ENCODE assay signal across 22 cellular contexts in genomic region chr9:87581949-87582637, GRCh38.
DNase-seq lines count a peak whose midpoint lies in the region; ATAC-seq, FAIRE-seq and TF ChIP-seq lines count a peak whose summit lies in the region.
"Had no signal": no experiment of that assay in that cellular context is flagged by ENCODE, and none has a peak within 500 bp of the region (broad histone marks: within the 10 kb centered on the region; RNA-seq: fewer than 3 reads in every experiment).

No MANE protein-coding gene starts in this region.

- intact Hi-C loops in left lung (cut with DNase I) (no loop called here), transverse colon (cut with DNase I; ENCODE audit: low total_unique reads) (no loop called here)

- 80 to 83% methylated on average over 8 to 10 of the region's 10 CpGs for WGBS in transverse colon (ENCODE audit: low coverage in 1 of 2), 2 donors

- H3K36me3 Mint-ChIP-seq in osteocyte (ENCODE audit: unreplicated experiment) = peaks cover 13% of the 10 kb centered on the region
- H3K36me3 Mint-ChIP-seq: CD4-positive, CD25-positive, alpha-beta regulatory T cell had no signal

- in situ Hi-C loops in transverse colon (cut with MboI; ENCODE audit: low pct_ligation_motif_present in 1 of 4, low pct_unique_long_range_greater_than_20kb in 1 of 4, low sequenced_read_pairs in 3 of 4) = no loop called here

- TF ChIP-seq CTCF in bronchial epithelial cell (IDR thresholded peaks at IDR 0.05; ENCODE audit: insufficient read depth, low read length, severe bottlenecking) = no peak
- TF ChIP-seq CTCF in left lung (IDR thresholded peaks at IDR 0.05) = no peak
- no peak for TF ChIP-seq CTCF in osteocyte (IDR thresholded peaks at IDR 0.05)
- no peak for TF ChIP-seq CTCF in transverse colon (IDR thresholded peaks at IDR 0.05)

- peak; percentile 52 for ATAC-seq in left lung
- ATAC-seq: GM23338; stimulated activated naive CD8-positive, alpha-beta T cell treated with anti-CD3 and anti-CD28 coated beads, Interleukin-15, amount 100 ng/mL, for 72 hours had no signal

- no peak overlapping the region for H3K4me3 ChIP-seq in bronchial epithelial cell (ENCODE audit: low read depth, low read length)
- H3K4me3 ChIP-seq in left lung = no peak overlapping the region
- H3K4me3 ChIP-seq in transverse colon = no peak overlapping the region
- H3K4me3 ChIP-seq: GM23338 had no signal

- H3K4me1 ChIP-seq in left lung (peaks cover 13 to 40% of the 10 kb centered on the region in 2 donors), transverse colon (peaks cover 0 to 34% (median 13%) of the 10 kb centered on the region in 4 donors)

- H3K9me3 ChIP-seq in left lung (no peaks in the 10 kb centered on the region), transverse colon (no peaks in the 10 kb centered on the region)
- H3K9me3 ChIP-seq: neutrophil had no signal

- FAIRE-seq in bronchial epithelial cell (lab: Jason Lieb, UNC) = peak; percentile 68

- no peak for TF ChIP-seq POLR2A in transverse colon (IDR thresholded peaks at IDR 0.05)

- TF ChIP-seq EP300 in transverse colon (IDR thresholded peaks at IDR 0.05; ENCODE audit: low read depth) = no peak

- no peak for DNase-seq in bronchial epithelial cell (ENCODE audit: low read depth)
- no peak for DNase-seq in left lung
- DNase-seq in osteocyte (ENCODE audit: extremely low spot score, unreplicated experiment) = no peak
- DNase-seq in transverse colon = no peak
- no peak for DNase-seq in HuH-7 (ENCODE audit: low spot score)
- no peak for DNase-seq in T-helper 1 cell
- no peak for DNase-seq in superior temporal gyrus (ENCODE audit: extremely low spot score)
- DNase-seq: activated CD4-positive, CD25-positive, alpha-beta regulatory T cell treated with anti-CD3 and anti-CD28 coated beads, Interleukin-2, amount 50 U/mL, for 72 hours; activated naive CD4-positive, alpha-beta T cell treated with Interleukin-2 at 50 U/mL for 16 hours; activated T-cell treated with anti-CD3 and anti-CD28 coated beads, Interleukin-2, amount 50 U/mL, for 1 hour; anterior cingulate cortex; CD4-positive, CD25-positive, alpha-beta regulatory T cell; effector memory CD4-positive, alpha-beta T cell; NCI-H1092 treated with DMSO at 0.1 percent for 48 hours; NCI-H2029 treated with DMSO at 0.1 percent for 48 hours; NCI-H345; NCI-H82; retina; stimulated activated naive CD8-positive, alpha-beta T cell treated with anti-CD3 and anti-CD28 coated beads, Interleukin-15, amount 100 ng/mL, for 72 hours; SW 1271 had no signal

- H3K27ac Mint-ChIP-seq in osteocyte (ENCODE audit: unreplicated experiment) = peak overlapping the region; percentile 72
- H3K27ac Mint-ChIP-seq: CD4-positive, CD25-positive, alpha-beta regulatory T cell; GM23338; stimulated activated naive CD8-positive, alpha-beta T cell treated with anti-CD3 and anti-CD28 coated beads, Interleukin-15, amount 100 ng/mL, for 72 hours had no signal

- peaks cover 1% of the 10 kb centered on the region for H3K27me3 ChIP-seq in bronchial epithelial cell (ENCODE audit: control insufficient read depth, insufficient read depth, low read length)
- H3K27me3 ChIP-seq in left lung = no peaks in the 10 kb centered on the region
- no peaks in the 10 kb centered on the region for H3K27me3 ChIP-seq in transverse colon
- H3K27me3 ChIP-seq: neutrophil had no signal

- H3K9me3 Mint-ChIP-seq in osteocyte (ENCODE audit: unreplicated experiment) = no peaks in the 10 kb centered on the region
- H3K9me3 Mint-ChIP-seq: GM23338 had no signal

- no peaks in the 10 kb centered on the region for H3K36me3 ChIP-seq in bronchial epithelial cell (ENCODE audit: control insufficient read depth, insufficient read depth, low read length)
- no peaks in the 10 kb centered on the region for H3K36me3 ChIP-seq in left lung
- no peaks in the 10 kb centered on the region for H3K36me3 ChIP-seq in transverse colon
- H3K36me3 ChIP-seq: neutrophil had no signal

- H3K27me3 Mint-ChIP-seq in osteocyte (ENCODE audit: unreplicated experiment) = no peaks in the 10 kb centered on the region
- H3K27me3 Mint-ChIP-seq: stimulated activated naive CD8-positive, alpha-beta T cell treated with anti-CD3 and anti-CD28 coated beads, Interleukin-15, amount 100 ng/mL, for 72 hours had no signal

- H3K4me1 Mint-ChIP-seq in osteocyte (ENCODE audit: unreplicated experiment) = peaks cover 69% of the 10 kb centered on the region
- H3K4me1 Mint-ChIP-seq: CD4-positive, CD25-positive, alpha-beta regulatory T cell; stimulated activated naive CD8-positive, alpha-beta T cell treated with anti-CD3 and anti-CD28 coated beads, Interleukin-15, amount 100 ng/mL, for 72 hours had no signal

- H3K27ac ChIP-seq in left lung = peak overlapping the region; percentile 58 to 68
- peak overlapping the region; percentile 48 to 71 (median 58) for H3K27ac ChIP-seq in transverse colon
- H3K27ac ChIP-seq: neutrophil had no signal

- H3K4me3 Mint-ChIP-seq in osteocyte (ENCODE audit: unreplicated experiment) = no peak overlapping the region
- H3K4me3 Mint-ChIP-seq: CD4-positive, CD25-positive, alpha-beta regulatory T cell; GM23338; stimulated activated naive CD8-positive, alpha-beta T cell treated with anti-CD3 and anti-CD28 coated beads, Interleukin-15, amount 100 ng/mL, for 72 hours had no signal
